Comparison of ENCODE assay signal across 14 cellular contexts in the genomic region with DNA sequence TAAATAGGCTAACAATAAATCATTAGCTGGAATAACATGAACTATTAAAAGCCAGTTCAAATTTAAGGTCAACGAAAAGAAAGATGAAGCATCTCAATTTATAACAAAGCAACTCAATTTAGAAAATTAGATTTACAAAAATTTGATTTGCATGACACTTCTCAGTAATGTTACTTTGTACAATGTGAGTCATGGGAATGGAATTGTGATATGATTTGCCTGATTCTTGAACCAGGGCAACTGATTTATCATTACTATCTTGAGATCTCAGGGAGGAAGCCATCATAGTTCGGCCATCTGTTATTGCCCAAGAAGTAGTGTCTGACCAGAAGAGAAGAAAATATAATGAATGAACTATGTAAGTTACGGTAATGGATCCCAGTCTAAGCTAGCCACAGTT.
DNase-seq lines count a peak whose midpoint lies in the region; ATAC-seq and TF ChIP-seq lines count a peak whose summit lies in the region.
"Had no signal": no experiment of that assay in that cellular context is flagged by ENCODE, and none has a peak within 500 bp of the region (broad histone marks: within the 10 kb centered on the region; RNA-seq: fewer than 3 reads in every experiment).

No MANE protein-coding gene starts in this region.

- H3K4me3 Mint-ChIP-seq in endodermal cell (no peak overlapping the region), Caco-2 (ENCODE audit: unreplicated experiment) (no peak overlapping the region)
- H3K4me3 Mint-ChIP-seq: CD4-positive, alpha-beta memory T cell had no signal

- H3K14ac ChIP-seq in mesenchymal stem cell (ENCODE audit: low read length in 2 of 2): no peak overlapping the region

- H4K8ac ChIP-seq in mesenchymal stem cell (ENCODE audit: low read length): no peak overlapping the region

- no peak overlapping the region for H4K91ac ChIP-seq in mesenchymal stem cell (ENCODE audit: low read length)

- ATAC-seq in GM19463 (IDR thresholded peaks at IDR 0.05; ENCODE audit: unreplicated experiment) (no peak), psoas muscle (no peak)
- ATAC-seq: A549, HCT116, HepG2 had no signal

- no peaks in the 10 kb centered on the region for H3K36me3 Mint-ChIP-seq in endodermal cell (ENCODE audit: low read depth)
- no peaks in the 10 kb centered on the region for H3K36me3 Mint-ChIP-seq in Caco-2 (ENCODE audit: insufficient read depth, unreplicated experiment)
- H3K36me3 Mint-ChIP-seq: CD4-positive, alpha-beta memory T cell had no signal

- H3K27me3 ChIP-seq in endodermal cell (ENCODE audit: control insufficient read depth, insufficient read depth, low read length, poor library complexity, severe bottlenecking) (no peaks in the 10 kb centered on the region), mesenchymal stem cell (ENCODE audit: control insufficient read depth in 1 of 2, insufficient read depth in 1 of 2, low read length in 2 of 2) (no peaks in the 10 kb centered on the region), Caco-2 (replicated peaks; ENCODE audit: control insufficient read depth, insufficient read depth, low read length) (no peaks in the 10 kb centered on the region), psoas muscle (ENCODE audit: insufficient read depth in 3 of 3, low read length in 2 of 3) (no peaks in the 10 kb centered on the region)
- H3K27me3 ChIP-seq: BE2C had no signal

- H3K4me1 ChIP-seq in endodermal cell (ENCODE audit: control insufficient read depth, insufficient read depth, low read length): peaks cover 20% of the 10 kb centered on the region
- no peaks in the 10 kb centered on the region for H3K4me1 ChIP-seq in mesenchymal stem cell (ENCODE audit: control insufficient read depth, insufficient read depth, low read depth, low read length)
- no peaks in the 10 kb centered on the region for H3K4me1 ChIP-seq in Caco-2
- H3K4me1 ChIP-seq in psoas muscle: no peaks in the 10 kb centered on the region
- H3K4me1 ChIP-seq: A549, BE2C had no signal

- in situ Hi-C loops in G401 (cut with HindIII; ENCODE audit: low sequenced_read_pairs): no loop called here

- no peak overlapping the region for H3K27ac Mint-ChIP-seq in endodermal cell
- H3K27ac Mint-ChIP-seq in Caco-2 (ENCODE audit: unreplicated experiment): no peak overlapping the region
- H3K27ac Mint-ChIP-seq: CD4-positive, alpha-beta memory T cell had no signal

- peaks cover 40% of the 10 kb centered on the region for H3K4me1 Mint-ChIP-seq in endodermal cell
- H3K4me1 Mint-ChIP-seq in Caco-2 (ENCODE audit: low read depth, unreplicated experiment): no peaks in the 10 kb centered on the region
- H3K4me1 Mint-ChIP-seq: CD4-positive, alpha-beta memory T cell had no signal

- no peak overlapping the region for H3K23ac ChIP-seq in mesenchymal stem cell (ENCODE audit: low read length in 2 of 2)

- H3K9ac ChIP-seq in endodermal cell (ENCODE audit: extremely low read depth, low read length, poor library complexity, severe bottlenecking): no peak overlapping the region
- H3K9ac ChIP-seq in mesenchymal stem cell (ENCODE audit: low read length): no peak overlapping the region
- H3K9ac ChIP-seq: GM23248 had no signal

- H3K4me2 ChIP-seq in mesenchymal stem cell (ENCODE audit: low read length, poor library complexity, severe bottlenecking): no peak overlapping the region
- H3K4me2 ChIP-seq: A549 had no signal

- intact Hi-C loops in Caco-2 (cut with micrococcal nuclease; ENCODE audit: unreplicated experiment): no loop called here
- intact Hi-C loops in psoas muscle (cut with DNase I): loop anchor here in 1 of 2 donors (10.0 kb wide), 1 partner anchor 62 kb away; no protein-coding TSS in a partner anchor

- POLR2A ChIA-PET in Caco-2 (lab: Charles Lee): no interaction called here

- no peak overlapping the region for H2AFZ ChIP-seq in mesenchymal stem cell (ENCODE audit: low read depth, low read length)
- H2AFZ ChIP-seq: GM23248 had no signal

- H3K36me3 ChIP-seq in endodermal cell (ENCODE audit: control insufficient read depth, insufficient read depth, low read length) (no peaks in the 10 kb centered on the region), mesenchymal stem cell (ENCODE audit: control insufficient read depth in 1 of 2, insufficient read depth in 2 of 2, low read depth in 1 of 2, low read length in 2 of 2) (no peaks in the 10 kb centered on the region), Caco-2 (ENCODE audit: control insufficient read depth, insufficient read depth, low read length) (no peaks in the 10 kb centered on the region), psoas muscle (ENCODE audit: insufficient read depth in 1 of 2, low read depth in 1 of 2) (no peaks in the 10 kb centered on the region)
- H3K36me3 ChIP-seq: BE2C had no signal

- no peak overlapping the region for H2BK120ac ChIP-seq in mesenchymal stem cell (ENCODE audit: low read depth, low read length)

- no peaks in the 10 kb centered on the region for H3K27me3 Mint-ChIP-seq in endodermal cell (ENCODE audit: insufficient read depth)
- no peaks in the 10 kb centered on the region for H3K27me3 Mint-ChIP-seq in Caco-2 (ENCODE audit: insufficient read depth, unreplicated experiment)
- H3K27me3 Mint-ChIP-seq: CD4-positive, alpha-beta memory T cell had no signal

- no peak overlapping the region for H2BK15ac ChIP-seq in mesenchymal stem cell (ENCODE audit: low read depth, poor library complexity, severe bottlenecking)

- DNase-seq in SK-N-DZ (ENCODE audit: low spot score): peak; percentile 88
- no peak for DNase-seq in endodermal cell
- peak; percentile 22 for DNase-seq in mesenchymal stem cell
- DNase-seq in Caco-2: no peak
- no peak for DNase-seq in G401 (ENCODE audit: low spot score)
- no peak for DNase-seq in psoas muscle
- DNase-seq: BE2C; CD4-positive, alpha-beta memory T cell; GM23248 had no signal

- no TSS peak for BruUV-seq in Caco-2 (replicated peaks; lab: Mats Ljungman, UMichigan)

- H3K4ac ChIP-seq in mesenchymal stem cell (ENCODE audit: low read depth in 1 of 2, low read length in 2 of 2): no peak overlapping the region

- H2AK5ac ChIP-seq in mesenchymal stem cell (ENCODE audit: low read length, severe bottlenecking): no peak overlapping the region

- TF ChIP-seq CTCF in endodermal cell (conservative IDR thresholded peaks at IDR 0.05) (no peak), Caco-2 (IDR thresholded peaks at IDR 0.05; ENCODE audit: insufficient read depth in 1 of 2, low read depth in 1 of 2, low read length in 1 of 2, severe bottlenecking in 1 of 2, unreplicated experiment in 1 of 2) (no peak), psoas muscle (IDR thresholded peaks at IDR 0.05) (no peak)

- no peak overlapping the region for H2BK5ac ChIP-seq in mesenchymal stem cell (ENCODE audit: low read depth, low read length, poor library complexity, severe bottlenecking)

- 92 to 100% methylated on average over 1 to 2 of the region's 3 CpGs for WGBS in endodermal cell (ENCODE audit: insufficient coverage in 1 of 2, insufficient read length in 1 of 2), 2 experiments
- WGBS in mesenchymal stem cell: 83% methylated on average over 2 of the region's 3 CpGs
- WGBS in psoas muscle, 3 donors: 85 to 92% (median 89%) methylated on average over 3 of the region's 3 CpGs

- H2BK12ac ChIP-seq in mesenchymal stem cell (ENCODE audit: low read length in 2 of 2): no peak overlapping the region

- H3K27ac ChIP-seq in endodermal cell (ENCODE audit: low read depth, low read length): no peak overlapping the region
- H3K27ac ChIP-seq in mesenchymal stem cell (ENCODE audit: low read length, poor library complexity, severe bottlenecking): no peak overlapping the region
- no peak overlapping the region for H3K27ac ChIP-seq in psoas muscle
- H3K27ac ChIP-seq: A549, C4-2B, GM23248 had no signal

- H3K9me3 Mint-ChIP-seq in endodermal cell (no peaks in the 10 kb centered on the region), Caco-2 (ENCODE audit: unreplicated experiment) (no peaks in the 10 kb centered on the region)

- no peaks in the 10 kb centered on the region for H3K79me1 ChIP-seq in mesenchymal stem cell (replicated peaks; ENCODE audit: low read length, poor library complexity, severe bottlenecking)

- CTCF ChIA-PET in Caco-2 (lab: Charles Lee): no interaction called here

- H3K9me3 ChIP-seq in endodermal cell (ENCODE audit: control insufficient read depth, low read length): no peaks in the 10 kb centered on the region
- no peaks in the 10 kb centered on the region for H3K9me3 ChIP-seq in mesenchymal stem cell (ENCODE audit: control insufficient read depth, low read length)
- no peaks in the 10 kb centered on the region for H3K9me3 ChIP-seq in Caco-2
- no peaks in the 10 kb centered on the region for H3K9me3 ChIP-seq in psoas muscle
- H3K9me3 ChIP-seq: A549, BE2C had no signal

- H3K18ac ChIP-seq in mesenchymal stem cell (ENCODE audit: low read depth in 1 of 2, low read length in 2 of 2): no peak overlapping the region

- H3K4me3 ChIP-seq in endodermal cell (ENCODE audit: low read length): peak overlapping the region; percentile 44
- no peak overlapping the region for H3K4me3 ChIP-seq in mesenchymal stem cell (ENCODE audit: insufficient read depth in 1 of 2, low read depth in 1 of 2, low read length in 2 of 2)
- no peak overlapping the region for H3K4me3 ChIP-seq in Caco-2 (ENCODE audit: low read depth, low read length)
- H3K4me3 ChIP-seq in psoas muscle: no peak overlapping the region
- H3K4me3 ChIP-seq: A549, GM23248 had no signal

Comparison
In these comparisons a context has a peak if more than half of its experiments do, and no peak if none do; other contexts are left out.
1. DNase-seq: peak in SK-N-DZ (single experiment) and mesenchymal stem cell (single experiment); none in endodermal cell (single experiment), Caco-2 (0 of 2), G401 (single experiment) and psoas muscle (0 of 2).